In genomic region chr17:40822132-40822812, GRCh38 we compare ENCODE assay signal across 10 cellular contexts. TPM values are rescaled to one million over a fixed set of nuclear protein-coding genes. Genes with fewer than 3 reads are reported as not detected.
DNase-seq lines count a peak whose midpoint lies in the region; ATAC-seq and TF ChIP-seq lines count a peak whose summit lies in the region.
"Had no signal": no experiment of that assay in that cellular context is flagged by ENCODE, and none has a peak within 500 bp of the region (broad histone marks: within the 10 kb centered on the region; RNA-seq: fewer than 3 reads in every experiment).

Gene KRT10, minus strand, starts transcription at chr17:40822614. Its CDS starts 29 bp downstream, at chr17:40822585.

- no peak for ATAC-seq in CD4-positive, alpha-beta T cell (ENCODE audit: poor library complexity)
- no peak for ATAC-seq in naive thymus-derived CD4-positive, alpha-beta T cell
- ATAC-seq in GM21825 (IDR thresholded peaks at IDR 0.05; ENCODE audit: unreplicated experiment) (no peak), HG03280 (IDR thresholded peaks at IDR 0.05; ENCODE audit: unreplicated experiment) (no peak)

- H3K9me3 Mint-ChIP-seq in CD4-positive, alpha-beta T cell: peaks cover 2% of the 10 kb centered on the region
- H3K9me3 Mint-ChIP-seq in naive thymus-derived CD4-positive, alpha-beta T cell: peaks cover 0 to 10% (median 2%) of the 10 kb centered on the region in 11 donors

- CTCF ChIA-PET in CD4-positive, alpha-beta T cell (lab: Charles Lee): no interaction called here
- CTCF ChIA-PET in naive thymus-derived CD4-positive, alpha-beta T cell (lab: Charles Lee): interaction anchor here (1.2 kb wide), 1 partner anchor 841 kb away, joined by 3 read pairs; no protein-coding TSS in a partner anchor

- intact Hi-C loops in CD4-positive, alpha-beta T cell (cut with DNase I, micrococcal nuclease): no loop called here
- intact Hi-C loops in esophagus muscularis mucosa (cut with DNase I): no loop called here
- intact Hi-C loops in naive thymus-derived CD4-positive, alpha-beta T cell (cut with micrococcal nuclease): no loop called here

- WGBS in esophagus muscularis mucosa: 96% methylated on average over 7 of the region's 7 CpGs

- peaks cover 14% of the 10 kb centered on the region for H3K36me3 Mint-ChIP-seq in CD4-positive, alpha-beta T cell (ENCODE audit: low read depth)
- H3K36me3 Mint-ChIP-seq in naive thymus-derived CD4-positive, alpha-beta T cell: peaks cover 3 to 42% (median 37%) of the 10 kb centered on the region in 5 donors

- DNase-seq in CD4-positive, alpha-beta T cell: no peak
- no peak for DNase-seq in MG63
- no peak for DNase-seq in esophagus muscularis mucosa (ENCODE audit: extremely low spot score)
- no peak for DNase-seq in naive thymus-derived CD4-positive, alpha-beta T cell
- no peak for DNase-seq in RKO (ENCODE audit: low spot score)
- DNase-seq in NCI-H510A treated with DMSO at 0.1 percent for 48 hours (lab: John Stamatoyannopoulos, UW): no peak
- DNase-seq: NCI-H345 had no signal

- H3K27ac Mint-ChIP-seq in CD4-positive, alpha-beta T cell: no peak within 1 kb of the TSS
- no peak within 1 kb of the TSS for H3K27ac Mint-ChIP-seq in naive thymus-derived CD4-positive, alpha-beta T cell

- H3K9me3 ChIP-seq in CD4-positive, alpha-beta T cell (ENCODE audit: control insufficient read depth, low read length): no peaks in the 10 kb centered on the region
- H3K9me3 ChIP-seq in MG63: no peaks in the 10 kb centered on the region
- no peaks in the 10 kb centered on the region for H3K9me3 ChIP-seq in esophagus muscularis mucosa
- H3K9me3 ChIP-seq in naive thymus-derived CD4-positive, alpha-beta T cell (ENCODE audit: control insufficient read depth in 2 of 3, low read length in 3 of 3): no peaks in the 10 kb centered on the region

- no peak within 1 kb of the TSS for H3K4me3 ChIP-seq in MG63
- no peak within 1 kb of the TSS for H3K4me3 ChIP-seq in esophagus muscularis mucosa
- H3K4me3 ChIP-seq in naive thymus-derived CD4-positive, alpha-beta T cell (ENCODE audit: low read length): no peak within 1 kb of the TSS

- H3K4me1 ChIP-seq in esophagus muscularis mucosa: peaks cover 12 to 23% (median 19%) of the 10 kb centered on the region in 4 donors
- peaks cover 9 to 13% of the 10 kb centered on the region in 2 donors for H3K4me1 ChIP-seq in naive thymus-derived CD4-positive, alpha-beta T cell (ENCODE audit: control insufficient read depth in 2 of 2, insufficient read depth in 2 of 2, low read length in 2 of 2)

- POLR2A ChIA-PET in CD4-positive, alpha-beta T cell (lab: Charles Lee): no interaction called here
- POLR2A ChIA-PET in naive thymus-derived CD4-positive, alpha-beta T cell (lab: Charles Lee): interaction anchor here (0.8 to 1.1 kb wide), 2 partner anchors 866 to 869 kb away, joined by 3 to 4 read pairs; partner anchors contain the start of gene EIF1

- H3K4me1 Mint-ChIP-seq in CD4-positive, alpha-beta T cell (ENCODE audit: low read depth): peaks cover 28% of the 10 kb centered on the region
- peaks cover 12 to 39% (median 32%) of the 10 kb centered on the region in 7 donors for H3K4me1 Mint-ChIP-seq in naive thymus-derived CD4-positive, alpha-beta T cell

- TF ChIP-seq CTCF in CD4-positive, alpha-beta T cell (IDR thresholded peaks at IDR 0.05): no peak
- no peak for TF ChIP-seq CTCF in esophagus muscularis mucosa (IDR thresholded peaks at IDR 0.05)

- H3K36me3 ChIP-seq in MG63 (peaks cover 10% of the 10 kb centered on the region), esophagus muscularis mucosa (peaks cover 0 to 9% (median 3%) of the 10 kb centered on the region in 4 donors)
- H3K36me3 ChIP-seq in naive thymus-derived CD4-positive, alpha-beta T cell (ENCODE audit: control insufficient read depth in 2 of 3, insufficient read depth in 3 of 3, low read length in 3 of 3): peaks cover 0 to 3% (median 2%) of the 10 kb centered on the region in 3 experiments

- no peak for TF ChIP-seq EP300 in esophagus muscularis mucosa (IDR thresholded peaks at IDR 0.05)

- peaks cover 12% of the 10 kb centered on the region for H3K27me3 Mint-ChIP-seq in CD4-positive, alpha-beta T cell
- H3K27me3 Mint-ChIP-seq in naive thymus-derived CD4-positive, alpha-beta T cell: peaks cover 7 to 24% (median 13%) of the 10 kb centered on the region in 5 donors

- H3K4me3 Mint-ChIP-seq in CD4-positive, alpha-beta T cell: no peak within 1 kb of the TSS
- no peak within 1 kb of the TSS for H3K4me3 Mint-ChIP-seq in naive thymus-derived CD4-positive, alpha-beta T cell

- TF ChIP-seq POLR2A in esophagus muscularis mucosa (IDR thresholded peaks at IDR 0.05; ENCODE audit: low read depth): no peak

- H3K27me3 ChIP-seq in CD4-positive, alpha-beta T cell (ENCODE audit: control insufficient read depth, insufficient read depth, low read length): no peaks in the 10 kb centered on the region
- H3K27me3 ChIP-seq in MG63: no peaks in the 10 kb centered on the region
- H3K27me3 ChIP-seq in esophagus muscularis mucosa: no peaks in the 10 kb centered on the region
- H3K27me3 ChIP-seq in naive thymus-derived CD4-positive, alpha-beta T cell (ENCODE audit: control insufficient read depth in 2 of 2, insufficient read depth in 2 of 2, low read length in 2 of 2): no peaks in the 10 kb centered on the region

- no peak within 1 kb of the TSS for H3K27ac ChIP-seq in CD4-positive, alpha-beta T cell (ENCODE audit: low read depth, low read length)
- H3K27ac ChIP-seq in esophagus muscularis mucosa (replicated peaks in 1 of 4): no peak within 1 kb of the TSS
- no peak within 1 kb of the TSS for H3K27ac ChIP-seq in naive thymus-derived CD4-positive, alpha-beta T cell (ENCODE audit: low read depth, low read length)
- H3K27ac ChIP-seq: parathyroid adenoma had no signal

RNA-seq across cellular contexts. Expression of gene KRT10, which starts in this region (rescaled TPM):
- 10 to 100 TPM; 32.2 to 37.1 TPM for total RNA-seq in CD4-positive, alpha-beta T cell
- total RNA-seq in MG63 (2014; rRNA removed; shearing (Covaris generic); ENCODE audit: low replicate concordance): 48.4 and 70.6 TPM in 2 replicates
- total RNA-seq in esophagus muscularis mucosa: 10 to 100 TPM in 3 of 4 donors, 1 to 10 TPM in 1; 9.9 to 15.7 (median 10.7) TPM
- 10 to 100 TPM; 23.8 to 43.4 (median 35.3) TPM for total RNA-seq in naive thymus-derived CD4-positive, alpha-beta T cell
- 100 to 1,000 TPM; 143 to 189 TPM for polyA plus RNA-seq in naive thymus-derived CD4-positive, alpha-beta T cell
